In the genomic region with DNA sequence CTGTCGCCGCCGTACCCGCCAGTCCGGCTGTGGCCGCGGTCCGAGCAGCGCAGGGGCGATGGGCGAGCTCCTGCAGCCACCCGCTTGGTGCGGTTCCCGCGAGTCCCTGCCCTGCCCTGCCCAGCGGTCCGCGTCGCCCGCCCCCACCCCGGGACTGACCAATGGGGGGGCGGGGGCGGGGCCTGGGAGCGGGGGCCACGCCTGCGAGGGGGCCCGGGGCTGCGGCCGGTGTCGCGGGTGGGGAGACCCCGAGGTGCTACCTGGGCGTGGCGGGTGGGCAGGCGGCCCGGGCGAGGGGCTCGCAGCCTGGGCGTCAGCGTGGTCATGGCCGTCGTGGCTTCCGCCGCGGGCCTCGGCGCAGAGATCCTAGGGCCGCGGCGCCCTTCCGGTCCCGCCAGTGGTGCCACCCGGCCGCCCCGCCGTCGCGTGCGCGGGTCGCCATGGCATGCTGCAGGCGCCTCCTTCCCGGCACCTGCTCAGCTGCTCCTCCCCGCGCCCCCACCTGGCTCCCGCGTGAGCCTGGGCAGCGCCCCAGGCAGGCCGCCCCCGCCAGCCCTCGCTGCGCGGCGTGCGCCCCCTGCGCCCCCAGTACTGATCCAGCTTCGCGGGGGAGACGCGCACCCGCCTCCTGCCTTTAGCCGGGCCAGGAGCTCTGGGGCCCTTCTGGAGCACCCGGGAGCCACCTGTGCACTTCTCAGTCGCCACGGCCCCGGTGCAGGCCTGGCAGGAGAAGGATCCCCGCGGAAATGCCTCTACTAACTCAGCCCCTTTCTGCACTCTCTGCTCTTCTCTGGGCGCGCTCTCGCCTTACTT, we compare ENCODE assay signal across 1 cellular context.
TF ChIP-seq lines count a peak whose summit lies in the region.

A gene with protein sequence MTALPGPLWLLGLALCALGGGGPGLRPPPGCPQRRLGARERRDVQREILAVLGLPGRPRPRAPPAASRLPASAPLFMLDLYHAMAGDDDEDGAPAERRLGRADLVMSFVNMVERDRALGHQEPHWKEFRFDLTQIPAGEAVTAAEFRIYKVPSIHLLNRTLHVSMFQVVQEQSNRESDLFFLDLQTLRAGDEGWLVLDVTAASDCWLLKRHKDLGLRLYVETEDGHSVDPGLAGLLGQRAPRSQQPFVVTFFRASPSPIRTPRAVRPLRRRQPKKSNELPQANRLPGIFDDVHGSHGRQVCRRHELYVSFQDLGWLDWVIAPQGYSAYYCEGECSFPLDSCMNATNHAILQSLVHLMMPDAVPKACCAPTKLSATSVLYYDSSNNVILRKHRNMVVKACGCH (minus strand): TSS at position 108 of the 813 bp plus-strand sequence. CDS start 380 bp downstream, outside the sequence.

TF ChIP-seq in GM12878, 131 proteins besides CTCF, POLR2A, EP300 and RAD21 (continues in another document):
- TF ChIP-seq USF1 (IDR thresholded peaks at IDR 0.05; ENCODE audit: borderline replicate concordance, extremely low read length, insufficient read depth, low read depth, low read length) (no peak), ATF3 (IDR thresholded peaks at IDR 0.05; ENCODE audit: borderline replicate concordance, extremely low read depth, low read depth, low read length) (no peak), RB1 (IDR thresholded peaks at IDR 0.05; ENCODE audit: borderline replicate concordance) (no peak), BMI1 (IDR thresholded peaks at IDR 0.05; ENCODE audit: borderline replicate concordance) (no peak), SP1 (IDR thresholded peaks at IDR 0.05; ENCODE audit: low read depth, low read length) (peak; percentile 35), CBX3 (IDR thresholded peaks at IDR 0.05; ENCODE audit: borderline replicate concordance, low read depth) (no peak), NKRF (conservative IDR thresholded peaks at IDR 0.05) (peak; percentile 54), YY1 (IDR thresholded peaks at IDR 0.05; ENCODE audit: low read depth, low read length) (peak; percentile 71), CBX5 (IDR thresholded peaks at IDR 0.05; ENCODE audit: low read depth) (no peak), SIN3A (IDR thresholded peaks at IDR 0.05; ENCODE audit: low read depth, low read length) (no peak), RELA (IDR thresholded peaks at IDR 0.05; ENCODE audit: borderline replicate concordance, partially characterized antibody) (no peak), SUPT20H (IDR thresholded peaks at IDR 0.05; ENCODE audit: borderline replicate concordance, control insufficient read depth, low read depth, low read length) (no peak), ZSCAN29 (IDR thresholded peaks at IDR 0.05) (no peak), RAD51 (IDR thresholded peaks at IDR 0.05) (no peak), STAT1 (conservative IDR thresholded peaks at IDR 0.05) (0 out of 2 replicates have a peak, but pooled peaks have one; percentile 30), EZH2 (IDR thresholded peaks at IDR 0.05; ENCODE audit: borderline replicate concordance, control insufficient read depth, low read depth, low read length) (no peak), ESRRA (IDR thresholded peaks at IDR 0.05; ENCODE audit: low read length) (no peak), IRF4 (IDR thresholded peaks at IDR 0.05; ENCODE audit: low read depth, low read length) (no peak), WRNIP1 (IDR thresholded peaks at IDR 0.05; ENCODE audit: borderline replicate concordance, low read depth, low read length) (no peak), NBN (IDR thresholded peaks at IDR 0.05) (no peak), SMC3 (IDR thresholded peaks at IDR 0.05; ENCODE audit: borderline replicate concordance, low read length) (no peak), BRCA1 (IDR thresholded peaks at IDR 0.05; ENCODE audit: low read depth, low read length) (no peak), ETV6 (conservative IDR thresholded peaks at IDR 0.05 in 1 of 2, IDR thresholded peaks at IDR 0.05 in 1 of 2; ENCODE audit: borderline replicate concordance in 1 of 2, low read depth in 1 of 2) (no peak), GATAD2B (conservative IDR thresholded peaks at IDR 0.05; ENCODE audit: low read depth) (peak; percentile 97), MYB (IDR thresholded peaks at IDR 0.05; ENCODE audit: borderline replicate concordance, low read depth, low read length) (no peak), FOXM1 (IDR thresholded peaks at IDR 0.05; ENCODE audit: low read depth, low read length) (no peak), ZNF24 (IDR thresholded peaks at IDR 0.05) (no peak), PAX8 (IDR thresholded peaks at IDR 0.05) (no peak), HDAC6 (IDR thresholded peaks at IDR 0.05; ENCODE audit: unreplicated experiment) (peak; percentile 78), JUND (IDR thresholded peaks at IDR 0.05; ENCODE audit: low read depth, low read length) (0 out of 2 replicates have a peak, but pooled peaks have one; percentile 13), SMAD1 (IDR thresholded peaks at IDR 0.05; ENCODE audit: low read depth, partially characterized antibody) (no peak)
- TF ChIP-seq, protein P1, sequence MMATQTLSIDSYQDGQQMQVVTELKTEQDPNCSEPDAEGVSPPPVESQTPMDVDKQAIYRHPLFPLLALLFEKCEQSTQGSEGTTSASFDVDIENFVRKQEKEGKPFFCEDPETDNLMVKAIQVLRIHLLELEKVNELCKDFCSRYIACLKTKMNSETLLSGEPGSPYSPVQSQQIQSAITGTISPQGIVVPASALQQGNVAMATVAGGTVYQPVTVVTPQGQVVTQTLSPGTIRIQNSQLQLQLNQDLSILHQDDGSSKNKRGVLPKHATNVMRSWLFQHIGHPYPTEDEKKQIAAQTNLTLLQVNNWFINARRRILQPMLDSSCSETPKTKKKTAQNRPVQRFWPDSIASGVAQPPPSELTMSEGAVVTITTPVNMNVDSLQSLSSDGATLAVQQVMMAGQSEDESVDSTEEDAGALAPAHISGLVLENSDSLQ (IDR thresholded peaks at IDR 0.05) = no peak
- TF ChIP-seq, protein P2, sequence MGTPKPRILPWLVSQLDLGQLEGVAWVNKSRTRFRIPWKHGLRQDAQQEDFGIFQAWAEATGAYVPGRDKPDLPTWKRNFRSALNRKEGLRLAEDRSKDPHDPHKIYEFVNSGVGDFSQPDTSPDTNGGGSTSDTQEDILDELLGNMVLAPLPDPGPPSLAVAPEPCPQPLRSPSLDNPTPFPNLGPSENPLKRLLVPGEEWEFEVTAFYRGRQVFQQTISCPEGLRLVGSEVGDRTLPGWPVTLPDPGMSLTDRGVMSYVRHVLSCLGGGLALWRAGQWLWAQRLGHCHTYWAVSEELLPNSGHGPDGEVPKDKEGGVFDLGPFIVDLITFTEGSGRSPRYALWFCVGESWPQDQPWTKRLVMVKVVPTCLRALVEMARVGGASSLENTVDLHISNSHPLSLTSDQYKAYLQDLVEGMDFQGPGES (IDR thresholded peaks at IDR 0.05) = no peak
- TF ChIP-seq, protein P3, sequence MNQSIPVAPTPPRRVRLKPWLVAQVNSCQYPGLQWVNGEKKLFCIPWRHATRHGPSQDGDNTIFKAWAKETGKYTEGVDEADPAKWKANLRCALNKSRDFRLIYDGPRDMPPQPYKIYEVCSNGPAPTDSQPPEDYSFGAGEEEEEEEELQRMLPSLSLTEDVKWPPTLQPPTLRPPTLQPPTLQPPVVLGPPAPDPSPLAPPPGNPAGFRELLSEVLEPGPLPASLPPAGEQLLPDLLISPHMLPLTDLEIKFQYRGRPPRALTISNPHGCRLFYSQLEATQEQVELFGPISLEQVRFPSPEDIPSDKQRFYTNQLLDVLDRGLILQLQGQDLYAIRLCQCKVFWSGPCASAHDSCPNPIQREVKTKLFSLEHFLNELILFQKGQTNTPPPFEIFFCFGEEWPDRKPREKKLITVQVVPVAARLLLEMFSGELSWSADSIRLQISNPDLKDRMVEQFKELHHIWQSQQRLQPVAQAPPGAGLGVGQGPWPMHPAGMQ (IDR thresholded peaks at IDR 0.05; ENCODE audit: borderline replicate concordance) = no peak
- TF ChIP-seq, protein P4, sequence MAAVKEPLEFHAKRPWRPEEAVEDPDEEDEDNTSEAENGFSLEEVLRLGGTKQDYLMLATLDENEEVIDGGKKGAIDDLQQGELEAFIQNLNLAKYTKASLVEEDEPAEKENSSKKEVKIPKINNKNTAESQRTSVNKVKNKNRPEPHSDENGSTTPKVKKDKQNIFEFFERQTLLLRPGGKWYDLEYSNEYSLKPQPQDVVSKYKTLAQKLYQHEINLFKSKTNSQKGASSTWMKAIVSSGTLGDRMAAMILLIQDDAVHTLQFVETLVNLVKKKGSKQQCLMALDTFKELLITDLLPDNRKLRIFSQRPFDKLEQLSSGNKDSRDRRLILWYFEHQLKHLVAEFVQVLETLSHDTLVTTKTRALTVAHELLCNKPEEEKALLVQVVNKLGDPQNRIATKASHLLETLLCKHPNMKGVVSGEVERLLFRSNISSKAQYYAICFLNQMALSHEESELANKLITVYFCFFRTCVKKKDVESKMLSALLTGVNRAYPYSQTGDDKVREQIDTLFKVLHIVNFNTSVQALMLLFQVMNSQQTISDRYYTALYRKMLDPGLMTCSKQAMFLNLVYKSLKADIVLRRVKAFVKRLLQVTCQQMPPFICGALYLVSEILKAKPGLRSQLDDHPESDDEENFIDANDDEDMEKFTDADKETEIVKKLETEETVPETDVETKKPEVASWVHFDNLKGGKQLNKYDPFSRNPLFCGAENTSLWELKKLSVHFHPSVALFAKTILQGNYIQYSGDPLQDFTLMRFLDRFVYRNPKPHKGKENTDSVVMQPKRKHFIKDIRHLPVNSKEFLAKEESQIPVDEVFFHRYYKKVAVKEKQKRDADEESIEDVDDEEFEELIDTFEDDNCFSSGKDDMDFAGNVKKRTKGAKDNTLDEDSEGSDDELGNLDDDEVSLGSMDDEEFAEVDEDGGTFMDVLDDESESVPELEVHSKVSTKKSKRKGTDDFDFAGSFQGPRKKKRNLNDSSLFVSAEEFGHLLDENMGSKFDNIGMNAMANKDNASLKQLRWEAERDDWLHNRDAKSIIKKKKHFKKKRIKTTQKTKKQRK (IDR thresholded peaks at IDR 0.05; ENCODE audit: low read depth, low read length) = no peak
- TF ChIP-seq, protein P5, sequence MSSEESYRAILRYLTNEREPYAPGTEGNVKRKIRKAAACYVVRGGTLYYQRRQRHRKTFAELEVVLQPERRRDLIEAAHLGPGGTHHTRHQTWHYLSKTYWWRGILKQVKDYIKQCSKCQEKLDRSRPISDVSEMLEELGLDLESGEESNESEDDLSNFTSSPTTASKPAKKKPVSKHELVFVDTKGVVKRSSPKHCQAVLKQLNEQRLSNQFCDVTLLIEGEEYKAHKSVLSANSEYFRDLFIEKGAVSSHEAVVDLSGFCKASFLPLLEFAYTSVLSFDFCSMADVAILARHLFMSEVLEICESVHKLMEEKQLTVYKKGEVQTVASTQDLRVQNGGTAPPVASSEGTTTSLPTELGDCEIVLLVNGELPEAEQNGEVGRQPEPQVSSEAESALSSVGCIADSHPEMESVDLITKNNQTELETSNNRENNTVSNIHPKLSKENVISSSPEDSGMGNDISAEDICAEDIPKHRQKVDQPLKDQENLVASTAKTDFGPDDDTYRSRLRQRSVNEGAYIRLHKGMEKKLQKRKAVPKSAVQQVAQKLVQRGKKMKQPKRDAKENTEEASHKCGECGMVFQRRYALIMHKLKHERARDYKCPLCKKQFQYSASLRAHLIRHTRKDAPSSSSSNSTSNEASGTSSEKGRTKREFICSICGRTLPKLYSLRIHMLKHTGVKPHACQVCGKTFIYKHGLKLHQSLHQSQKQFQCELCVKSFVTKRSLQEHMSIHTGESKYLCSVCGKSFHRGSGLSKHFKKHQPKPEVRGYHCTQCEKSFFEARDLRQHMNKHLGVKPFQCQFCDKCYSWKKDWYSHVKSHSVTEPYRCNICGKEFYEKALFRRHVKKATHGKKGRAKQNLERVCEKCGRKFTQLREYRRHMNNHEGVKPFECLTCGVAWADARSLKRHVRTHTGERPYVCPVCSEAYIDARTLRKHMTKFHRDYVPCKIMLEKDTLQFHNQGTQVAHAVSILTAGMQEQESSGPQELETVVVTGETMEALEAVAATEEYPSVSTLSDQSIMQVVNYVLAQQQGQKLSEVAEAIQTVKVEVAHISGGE (CRISPR knock-in tag; IDR thresholded peaks at IDR 0.05) = peak; percentile 52; the same call in 1 of the 2 replicates
- TF ChIP-seq, protein P6, sequence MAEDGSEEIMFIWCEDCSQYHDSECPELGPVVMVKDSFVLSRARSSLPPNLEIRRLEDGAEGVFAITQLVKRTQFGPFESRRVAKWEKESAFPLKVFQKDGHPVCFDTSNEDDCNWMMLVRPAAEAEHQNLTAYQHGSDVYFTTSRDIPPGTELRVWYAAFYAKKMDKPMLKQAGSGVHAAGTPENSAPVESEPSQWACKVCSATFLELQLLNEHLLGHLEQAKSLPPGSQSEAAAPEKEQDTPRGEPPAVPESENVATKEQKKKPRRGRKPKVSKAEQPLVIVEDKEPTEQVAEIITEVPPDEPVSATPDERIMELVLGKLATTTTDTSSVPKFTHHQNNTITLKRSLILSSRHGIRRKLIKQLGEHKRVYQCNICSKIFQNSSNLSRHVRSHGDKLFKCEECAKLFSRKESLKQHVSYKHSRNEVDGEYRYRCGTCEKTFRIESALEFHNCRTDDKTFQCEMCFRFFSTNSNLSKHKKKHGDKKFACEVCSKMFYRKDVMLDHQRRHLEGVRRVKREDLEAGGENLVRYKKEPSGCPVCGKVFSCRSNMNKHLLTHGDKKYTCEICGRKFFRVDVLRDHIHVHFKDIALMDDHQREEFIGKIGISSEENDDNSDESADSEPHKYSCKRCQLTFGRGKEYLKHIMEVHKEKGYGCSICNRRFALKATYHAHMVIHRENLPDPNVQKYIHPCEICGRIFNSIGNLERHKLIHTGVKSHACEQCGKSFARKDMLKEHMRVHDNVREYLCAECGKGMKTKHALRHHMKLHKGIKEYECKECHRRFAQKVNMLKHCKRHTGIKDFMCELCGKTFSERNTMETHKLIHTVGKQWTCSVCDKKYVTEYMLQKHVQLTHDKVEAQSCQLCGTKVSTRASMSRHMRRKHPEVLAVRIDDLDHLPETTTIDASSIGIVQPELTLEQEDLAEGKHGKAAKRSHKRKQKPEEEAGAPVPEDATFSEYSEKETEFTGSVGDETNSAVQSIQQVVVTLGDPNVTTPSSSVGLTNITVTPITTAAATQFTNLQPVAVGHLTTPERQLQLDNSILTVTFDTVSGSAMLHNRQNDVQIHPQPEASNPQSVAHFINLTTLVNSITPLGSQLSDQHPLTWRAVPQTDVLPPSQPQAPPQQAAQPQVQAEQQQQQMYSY (CRISPR knock-in tag; IDR thresholded peaks at IDR 0.05) = no peak
